In genomic region chr21:31667141-31667540, GRCh38 we compare ENCODE assay signal across 18 cellular contexts.
DNase-seq lines count a peak whose midpoint lies in the region; TF ChIP-seq lines count a peak whose summit lies in the region.
"Had no signal": no experiment of that assay in that cellular context is flagged by ENCODE, and none has a peak within 500 bp of the region (broad histone marks: within the 10 kb centered on the region; RNA-seq: fewer than 3 reads in every experiment).

No MANE protein-coding gene starts in this region.

- no peak for DNase-seq in activated naive CD4-positive, alpha-beta T cell (lab: John Stamatoyannopoulos, UW)
- DNase-seq in epithelial cell of esophagus (ENCODE audit: low read depth) (peak; percentile 47), amygdala (lab: John Stamatoyannopoulos, UW) (no peak), D341Med (ENCODE audit: low spot score) (no peak), NCI-H446 treated with DMSO at 0.1 percent for 48 hours (lab: John Stamatoyannopoulos, UW) (no peak)
- DNase-seq: DMS79 treated with DMSO at 0.1 percent for 48 hours; gastrocnemius medialis; NCI-H1105 treated with DMSO at 0.1 percent for 48 hours; NCI-H2171 treated with DMSO at 0.1 percent for 48 hours; right lobe of liver; SHP77; stimulated activated CD4-positive, alpha-beta T cell treated with anti-CD3 and anti-CD28 coated beads, Interleukin-4, amount 100 ng/mL, for 1 hour had no signal

- H3K9me3 ChIP-seq in OCI-LY3 (ENCODE audit: insufficient read depth, low read length) (no peaks in the 10 kb centered on the region), subcutaneous abdominal adipose tissue (ENCODE audit: control insufficient read depth in 5 of 5, low read length in 5 of 5) (no peaks in the 10 kb centered on the region)
- H3K9me3 ChIP-seq: gastrocnemius medialis, neutrophil, right lobe of liver had no signal

- peaks cover 73% of the 10 kb centered on the region for H3K4me1 Mint-ChIP-seq in activated naive CD4-positive, alpha-beta T cell treated with anti-CD3 and anti-CD28 coated beads, Interleukin-2, amount 50 U/mL, for 24 hours

- H3K27ac ChIP-seq in OCI-LY3 (ENCODE audit: low read length) = peak overlapping the region; percentile 56
- H3K27ac ChIP-seq in subcutaneous abdominal adipose tissue (ENCODE audit: low read depth, low read length) = peak overlapping the region; percentile 10
- H3K27ac ChIP-seq: neutrophil, right lobe of liver had no signal

- H3K4me2 ChIP-seq in OCI-LY3 (ENCODE audit: low read length) = peak overlapping the region; percentile 61

- no peaks in the 10 kb centered on the region for H3K9me3 Mint-ChIP-seq in activated naive CD4-positive, alpha-beta T cell treated with anti-CD3 and anti-CD28 coated beads, Interleukin-2, amount 50 U/mL, for 24 hours
- H3K9me3 Mint-ChIP-seq: type B pancreatic cell had no signal

- H2AFZ ChIP-seq in OCI-LY3 (ENCODE audit: low read depth, low read length) = no peak overlapping the region

- H3K36me3 ChIP-seq in OCI-LY3 (replicated peaks; ENCODE audit: low read depth, low read length) (peaks cover 46% of the 10 kb centered on the region), subcutaneous abdominal adipose tissue (ENCODE audit: control insufficient read depth in 5 of 5, insufficient read depth in 5 of 5, low read length in 5 of 5) (peaks cover 40 to 61% (median 45%) of the 10 kb centered on the region in 5 donors)

- H3K4me3 ChIP-seq in OCI-LY3 (ENCODE audit: low read length) (0 out of 2 replicates have a peak overlapping the region, but pooled peaks have one; percentile 15), epithelial cell of esophagus (ENCODE audit: low read length) (no peak overlapping the region), subcutaneous abdominal adipose tissue (ENCODE audit: low read depth in 1 of 5, low read length in 5 of 5) (no peak overlapping the region)
- H3K4me3 ChIP-seq: gastrocnemius medialis, lung, right lobe of liver had no signal

- H3K9ac ChIP-seq in OCI-LY3 (ENCODE audit: low read length) (no peak overlapping the region), subcutaneous abdominal adipose tissue (ENCODE audit: low read length in 5 of 5) (no peak overlapping the region)

- TF ChIP-seq CTCF in OCI-LY3 (IDR thresholded peaks at IDR 0.05; ENCODE audit: low read depth, low read length) (no peak), epithelial cell of esophagus (IDR thresholded peaks at IDR 0.05; ENCODE audit: insufficient read depth, low read depth, low read length, missing control alignments) (no peak)

- no peak overlapping the region for H3K4me3 Mint-ChIP-seq in activated naive CD4-positive, alpha-beta T cell treated with anti-CD3 and anti-CD28 coated beads, Interleukin-2, amount 50 U/mL, for 24 hours

- H3K27me3 Mint-ChIP-seq in activated naive CD4-positive, alpha-beta T cell treated with anti-CD3 and anti-CD28 coated beads, Interleukin-2, amount 50 U/mL, for 24 hours = no peaks in the 10 kb centered on the region
- H3K27me3 Mint-ChIP-seq: type B pancreatic cell had no signal

- peaks cover 58% of the 10 kb centered on the region for H3K79me2 ChIP-seq in OCI-LY3 (ENCODE audit: low read length)

- no peaks in the 10 kb centered on the region for H3K27me3 ChIP-seq in OCI-LY3 (ENCODE audit: low read depth, low read length)
- no peaks in the 10 kb centered on the region for H3K27me3 ChIP-seq in subcutaneous abdominal adipose tissue (ENCODE audit: control insufficient read depth in 5 of 5, insufficient read depth in 4 of 5, low read length in 5 of 5)
- H3K27me3 ChIP-seq: gastrocnemius medialis, neutrophil, right lobe of liver had no signal

- H3K36me3 Mint-ChIP-seq in activated naive CD4-positive, alpha-beta T cell treated with anti-CD3 and anti-CD28 coated beads, Interleukin-2, amount 50 U/mL, for 24 hours = peaks cover 21% of the 10 kb centered on the region

- H4K20me1 ChIP-seq in OCI-LY3 (ENCODE audit: insufficient read depth, low read length) = peaks cover 50% of the 10 kb centered on the region

- H3K4me1 ChIP-seq in OCI-LY3 (ENCODE audit: low read length) (peaks cover 50% of the 10 kb centered on the region), subcutaneous abdominal adipose tissue (ENCODE audit: control insufficient read depth in 5 of 5, insufficient read depth in 5 of 5, low read length in 5 of 5) (peaks cover 1 to 37% (median 27%) of the 10 kb centered on the region in 5 donors)

- H3K27ac Mint-ChIP-seq in activated naive CD4-positive, alpha-beta T cell treated with anti-CD3 and anti-CD28 coated beads, Interleukin-2, amount 50 U/mL, for 24 hours = peak overlapping the region; percentile 86
- H3K27ac Mint-ChIP-seq: type B pancreatic cell had no signal
